10 cellular contexts compared by ENCODE assay signal in the genomic region with DNA sequence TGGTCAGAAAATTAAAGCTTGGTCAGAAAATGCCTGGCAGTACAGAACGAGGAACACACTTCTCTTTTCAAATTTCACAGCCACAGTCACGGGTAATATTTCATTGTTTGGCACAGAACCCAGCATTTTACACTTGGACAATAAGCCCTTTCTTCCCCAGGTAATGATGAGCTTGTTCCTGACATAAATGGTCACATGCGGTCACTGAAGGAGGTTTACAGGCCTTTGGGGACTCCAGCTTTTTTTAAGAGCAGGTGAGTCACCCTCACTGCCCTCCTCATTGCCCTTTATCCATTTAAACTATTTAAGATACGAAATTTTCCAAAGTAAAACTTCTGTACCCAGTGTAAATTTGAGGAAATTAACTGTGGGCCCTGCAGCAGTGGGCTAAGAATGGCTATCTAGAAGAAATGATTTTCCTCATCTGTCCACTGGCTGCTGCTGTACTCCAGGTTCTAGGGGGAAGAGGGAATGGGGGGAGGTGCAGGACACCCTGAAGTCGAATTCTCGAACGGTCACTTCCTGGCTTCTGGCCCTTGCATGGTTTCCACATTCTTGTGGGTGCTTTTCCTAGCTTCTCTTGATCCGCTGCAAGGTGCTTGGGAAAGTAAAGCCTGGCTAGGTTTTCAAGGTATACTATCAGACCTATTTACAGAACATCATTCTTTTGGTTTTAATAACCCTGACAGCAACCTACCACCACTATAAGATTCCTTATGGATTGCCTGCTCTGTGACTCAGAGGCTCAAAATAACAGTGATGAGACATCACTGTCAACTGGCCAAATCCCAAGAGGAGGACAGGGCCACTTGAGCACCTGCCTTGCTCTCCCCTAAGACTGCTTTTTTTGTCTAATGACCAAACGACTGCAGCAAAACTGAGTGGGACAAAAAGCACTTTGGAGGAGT.
DNase-seq lines count a peak whose midpoint lies in the region; ATAC-seq and TF ChIP-seq lines count a peak whose summit lies in the region.
"Had no signal": no experiment of that assay in that cellular context is flagged by ENCODE, and none has a peak within 500 bp of the region (broad histone marks: within the 10 kb centered on the region; RNA-seq: fewer than 3 reads in every experiment).

No MANE protein-coding gene starts in this region.

- H3K27ac ChIP-seq in transverse colon (peak overlapping the region; percentile 41 to 58 (median 54)), upper lobe of right lung (no peak overlapping the region)
- H3K27ac ChIP-seq: BLaER1 treated with 17β-estradiol and CSF1 and Interleukin-3, amounts not matched to agents 10 nM and 100 nM had no signal

- no peak for TF ChIP-seq POLR2A in transverse colon (IDR thresholded peaks at IDR 0.05)

- peaks cover 26% of the 10 kb centered on the region for H3K9me3 Mint-ChIP-seq in glutamatergic neuron (ENCODE audit: unreplicated experiment)
- H3K9me3 Mint-ChIP-seq: activated naive CD8-positive, alpha-beta T cell treated with anti-CD3 and anti-CD28 coated beads, Interleukin-2, amount 10 ng/mL, durations not matched to agents 7 days and 5 days had no signal

- WGBS in transverse colon (ENCODE audit: low coverage in 1 of 2), 2 donors: 35 to 57% methylated on average over 6 to 9 of the region's 9 CpGs

- in situ Hi-C loops in transverse colon (cut with MboI; ENCODE audit: low pct_ligation_motif_present in 1 of 4, low pct_unique_long_range_greater_than_20kb in 1 of 4, low sequenced_read_pairs in 3 of 4): no loop called here

- H3K4me3 Mint-ChIP-seq in glutamatergic neuron (ENCODE audit: unreplicated experiment): peak overlapping the region; percentile 81
- H3K4me3 Mint-ChIP-seq: activated naive CD8-positive, alpha-beta T cell treated with anti-CD3 and anti-CD28 coated beads, Interleukin-2, amount 10 ng/mL, durations not matched to agents 7 days and 5 days had no signal

- H3K27me3 Mint-ChIP-seq in glutamatergic neuron (ENCODE audit: unreplicated experiment): peaks cover 14% of the 10 kb centered on the region
- H3K27me3 Mint-ChIP-seq: activated naive CD8-positive, alpha-beta T cell treated with anti-CD3 and anti-CD28 coated beads, Interleukin-2, amount 10 ng/mL, durations not matched to agents 7 days and 5 days had no signal

- no peak for TF ChIP-seq EP300 in transverse colon (IDR thresholded peaks at IDR 0.05; ENCODE audit: low read depth)

- H3K36me3 ChIP-seq in transverse colon (peaks cover 0 to 45% (median 0%) of the 10 kb centered on the region in 4 donors), upper lobe of right lung (peaks cover 63% of the 10 kb centered on the region)

- H3K9me3 ChIP-seq in transverse colon (no peaks in the 10 kb centered on the region), upper lobe of right lung (no peaks in the 10 kb centered on the region)
- H3K9me3 ChIP-seq: BLaER1 treated with 17β-estradiol and CSF1 and Interleukin-3, amounts not matched to agents 10 nM and 100 nM had no signal

- TF ChIP-seq CTCF in glutamatergic neuron (IDR thresholded peaks at IDR 0.05; ENCODE audit: partially characterized antibody, unreplicated experiment): no peak
- no peak for TF ChIP-seq CTCF in transverse colon (IDR thresholded peaks at IDR 0.05)
- no peak for TF ChIP-seq CTCF in upper lobe of right lung (IDR thresholded peaks at IDR 0.05)

- H3K4me1 ChIP-seq in transverse colon (peaks cover 7 to 29% (median 16%) of the 10 kb centered on the region in 4 donors), upper lobe of right lung (peaks cover 5% of the 10 kb centered on the region)

- intact Hi-C loops in Right ventricle myocardium superior (cut with DNase I) (no loop called here), cardiac septum (cut with DNase I) (no loop called here), transverse colon (cut with DNase I; ENCODE audit: low total_unique reads) (no loop called here), upper lobe of right lung (cut with DNase I) (no loop called here)

- DNase-seq in Right ventricle myocardium superior (no peak), cardiac septum (ENCODE audit: low spot score) (no peak), RPMI7951 (ENCODE audit: low read depth) (peak; percentile 88), glutamatergic neuron (peak; percentile 53), transverse colon (no peak), T-helper 2 cell (no peak), amniotic stem cell (lab: John Stamatoyannopoulos, UW) (no peak), upper lobe of right lung (no peak)
- DNase-seq: activated naive CD8-positive, alpha-beta T cell treated with anti-CD3 and anti-CD28 coated beads, Interleukin-2, amount 10 ng/mL, durations not matched to agents 7 days and 5 days had no signal

- peaks cover 14% of the 10 kb centered on the region for H3K36me3 Mint-ChIP-seq in glutamatergic neuron (ENCODE audit: unreplicated experiment)

- ATAC-seq in Right ventricle myocardium superior (ENCODE audit: poor library complexity) (peak; percentile 47), upper lobe of right lung (no peak)

- H3K4me3 ChIP-seq in transverse colon (no peak overlapping the region), upper lobe of right lung (no peak overlapping the region)
- H3K4me3 ChIP-seq: BLaER1 treated with 17β-estradiol and CSF1 and Interleukin-3, amounts not matched to agents 10 nM and 100 nM had no signal

- H3K4me1 Mint-ChIP-seq in glutamatergic neuron (ENCODE audit: low read depth, unreplicated experiment): peaks cover 80% of the 10 kb centered on the region
- H3K4me1 Mint-ChIP-seq: activated naive CD8-positive, alpha-beta T cell treated with anti-CD3 and anti-CD28 coated beads, Interleukin-2, amount 10 ng/mL, durations not matched to agents 7 days and 5 days had no signal

- H3K27me3 ChIP-seq in transverse colon (no peaks in the 10 kb centered on the region), upper lobe of right lung (no peaks in the 10 kb centered on the region)
- H3K27me3 ChIP-seq: BLaER1 treated with 17β-estradiol and CSF1 and Interleukin-3, amounts not matched to agents 10 nM and 100 nM had no signal

- H3K27ac Mint-ChIP-seq in glutamatergic neuron (ENCODE audit: unreplicated experiment): peak overlapping the region; percentile 96
- H3K27ac Mint-ChIP-seq: activated naive CD8-positive, alpha-beta T cell treated with anti-CD3 and anti-CD28 coated beads, Interleukin-2, amount 10 ng/mL, durations not matched to agents 7 days and 5 days had no signal

Comparison
In these comparisons a context has a peak if more than half of its experiments do, and no peak if none do; other contexts are left out.
1. DNase-seq: peak in RPMI7951 (single experiment) and glutamatergic neuron (single experiment); none in Right ventricle myocardium superior (single experiment), cardiac septum (single experiment), transverse colon (single experiment), T-helper 2 cell (0 of 5), amniotic stem cell (single experiment) and upper lobe of right lung (single experiment).